ENCODE assay signal across 1 cellular context in genomic region chr9:38620483-38621433, GRCh38.
A peak's percentile ranks its signal among the peaks of the same experiment; 100 is the strongest.
TF ChIP-seq lines count a peak whose summit lies in the region.

Gene ANKRD18A (minus strand): TSS chr9:38620596. CDS start chr9:38620285, 311 bp downstream.

TF ChIP-seq in WTC11, 78 proteins besides CTCF, POLR2A, EP300 and RAD21 (continued from another document):
- TF ChIP-seq HMGXB4 (CRISPR knock-in tag; IDR thresholded peaks at IDR 0.05) (peak; percentile 90), TEAD4 (CRISPR knock-in tag; IDR thresholded peaks at IDR 0.05) (peak; percentile 27; the same call in 1 of the 2 replicates), CDX4 (CRISPR knock-in tag; IDR thresholded peaks at IDR 0.05; ENCODE audit: borderline replicate concordance) (no peak), SP1 (CRISPR knock-in tag; conservative IDR thresholded peaks at IDR 0.05) (0 out of 2 replicates have a peak, but pooled peaks have one; percentile 26), GRHL2 (CRISPR knock-in tag; IDR thresholded peaks at IDR 0.05; ENCODE audit: insufficient replicate concordance, severe bottlenecking) (no peak), PRDM15 (CRISPR knock-in tag; IDR thresholded peaks at IDR 0.05) (no peak), ETV6 (CRISPR knock-in tag; IDR thresholded peaks at IDR 0.05) (peak; percentile 71; the same call in 1 of the 2 replicates), ZNF396 (CRISPR knock-in tag; IDR thresholded peaks at IDR 0.05; ENCODE audit: borderline replicate concordance) (no peak), ZNF317 (CRISPR knock-in tag; IDR thresholded peaks at IDR 0.05; ENCODE audit: borderline replicate concordance, low read depth) (no peak), ZNF532 (CRISPR knock-in tag; IDR thresholded peaks at IDR 0.05; ENCODE audit: borderline replicate concordance) (no peak), OVOL2 (CRISPR knock-in tag; IDR thresholded peaks at IDR 0.05; ENCODE audit: borderline replicate concordance) (no peak), PREB (CRISPR knock-in tag; IDR thresholded peaks at IDR 0.05; ENCODE audit: borderline replicate concordance) (no peak), ATF2 (CRISPR knock-in tag; IDR thresholded peaks at IDR 0.05; ENCODE audit: borderline replicate concordance, low read depth) (no peak), ATF1 (CRISPR knock-in tag; IDR thresholded peaks at IDR 0.05) (no peak), FOXP1 (CRISPR knock-in tag; IDR thresholded peaks at IDR 0.05; ENCODE audit: borderline replicate concordance) (peak; percentile 69; the same call in 1 of the 2 replicates), AFF4 (CRISPR knock-in tag; IDR thresholded peaks at IDR 0.05; ENCODE audit: borderline replicate concordance) (0 out of 2 replicates have a peak, but pooled peaks have one; percentile 24), NR1H2 (CRISPR knock-in tag; IDR thresholded peaks at IDR 0.05) (no peak), E2F4 (CRISPR knock-in tag; IDR thresholded peaks at IDR 0.05; ENCODE audit: borderline replicate concordance, low read depth) (0 out of 2 replicates have a peak, but pooled peaks have one; percentile 41), JUN (CRISPR knock-in tag; IDR thresholded peaks at IDR 0.05) (peak; percentile 62; the same call in 1 of the 2 replicates), TP53 (CRISPR knock-in tag; IDR thresholded peaks at IDR 0.05) (no peak; the same call in 1 of the 2 replicates), RELA (CRISPR knock-in tag; IDR thresholded peaks at IDR 0.05; ENCODE audit: borderline replicate concordance) (no peak), ZNF121 (CRISPR knock-in tag; IDR thresholded peaks at IDR 0.05) (no peak), ZNF423 (CRISPR knock-in tag; IDR thresholded peaks at IDR 0.05) (peak; percentile 31; the same call in 1 of the 2 replicates), MLX (CRISPR knock-in tag; IDR thresholded peaks at IDR 0.05) (no peak), USF2 (CRISPR knock-in tag; IDR thresholded peaks at IDR 0.05) (peak; percentile 28; the same call in 1 of the 2 replicates)
TF ChIP-seq in WTC11: peak in this region for 30.
